Comparison of ENCODE assay signal across 14 cellular contexts in the genomic region with DNA sequence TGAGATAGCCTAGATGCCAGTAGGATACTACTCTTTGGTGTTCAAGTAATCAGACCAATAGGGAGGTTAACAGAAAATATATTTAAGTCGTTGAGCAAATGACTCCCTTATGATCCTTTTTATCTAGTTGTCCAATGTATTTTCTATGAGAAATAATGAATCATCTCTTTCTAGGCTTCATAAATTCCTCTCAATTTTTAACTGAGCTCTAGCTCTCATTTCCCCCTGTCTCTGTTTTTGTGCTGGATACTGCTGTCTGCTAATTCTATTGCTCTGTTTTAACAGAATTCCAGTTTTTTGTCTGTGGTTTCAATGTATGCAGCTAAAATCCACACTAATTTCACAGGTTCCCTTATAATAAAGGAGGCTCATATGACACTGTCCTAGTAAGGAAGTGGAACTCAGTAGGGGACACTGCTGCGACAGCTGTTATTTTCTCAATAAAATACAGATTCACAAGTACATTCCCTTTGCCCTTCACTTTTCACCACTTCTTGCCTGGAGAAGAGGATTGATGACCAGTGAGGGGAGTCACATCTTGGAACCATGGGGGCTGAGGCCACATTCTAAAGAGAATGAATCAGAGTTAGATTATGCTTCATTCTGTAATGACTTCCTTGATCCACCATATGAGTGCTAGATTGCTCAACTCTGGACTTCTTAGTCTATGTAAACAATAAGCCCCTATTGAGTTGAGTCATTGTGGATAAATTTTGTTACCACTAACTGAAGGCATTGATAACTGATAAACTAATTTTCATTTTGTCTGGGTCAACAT.
A peak's percentile ranks its signal among the peaks of the same experiment; 100 is the strongest.
DNase-seq lines count a peak whose midpoint lies in the region; FAIRE-seq and TF ChIP-seq lines count a peak whose summit lies in the region.
"Had no signal": no experiment of that assay in that cellular context is flagged by ENCODE, and none has a peak within 500 bp of the region (broad histone marks: within the 10 kb centered on the region; RNA-seq: fewer than 3 reads in every experiment).

No MANE protein-coding gene starts in this region.

- TF ChIP-seq POLR2A in H54 (IDR thresholded peaks at IDR 0.05; ENCODE audit: low read depth, low read length) (no peak), suprapubic skin (IDR thresholded peaks at IDR 0.05) (no peak)

- H3K36me3 Mint-ChIP-seq in progenitor cell of endocrine pancreas (ENCODE audit: insufficient read depth) (no peaks in the 10 kb centered on the region), type B pancreatic cell (no peaks in the 10 kb centered on the region)

- H3K9me3 Mint-ChIP-seq in progenitor cell of endocrine pancreas (ENCODE audit: low read depth) (no peaks in the 10 kb centered on the region), type B pancreatic cell (no peaks in the 10 kb centered on the region)

- DNase-seq in 8988T (peak; percentile 18), H54 (ENCODE audit: insufficient read length, low spot score) (peak; percentile 25), SK-N-MC (ENCODE audit: low read depth, low spot score) (no peak), fibroblast of the conjunctiva (ENCODE audit: low read depth) (peak; percentile 54), progenitor cell of endocrine pancreas (ENCODE audit: low spot score, unreplicated experiment) (no peak), type B pancreatic cell (ENCODE audit: extremely low spot score, unreplicated experiment) (no peak), anterior cingulate cortex (lab: John Stamatoyannopoulos, UW) (no peak), suprapubic skin (ENCODE audit: low spot score in 2 of 2) (no peak)
- DNase-seq: activated CD4-positive, alpha-beta T cell treated with anti-CD3 and anti-CD28 coated beads, Interleukin-2, amount 50 U/mL, for 4 hours; NCI-H2081 treated with DMSO at 0.1 percent for 48 hours; pancreas had no signal

- no peaks in the 10 kb centered on the region for H3K27me3 ChIP-seq in suprapubic skin
- H3K27me3 ChIP-seq: ascending aorta, pancreas had no signal

- TF ChIP-seq CTCF in progenitor cell of endocrine pancreas (IDR thresholded peaks at IDR 0.05; ENCODE audit: unreplicated experiment), result no peak
- TF ChIP-seq CTCF in type B pancreatic cell (conservative IDR thresholded peaks at IDR 0.05), result no peak
- no peak for TF ChIP-seq CTCF in suprapubic skin (IDR thresholded peaks at IDR 0.05)

- H3K4me3 ChIP-seq in SK-N-MC (no peak overlapping the region), suprapubic skin (no peak overlapping the region)
- H3K4me3 ChIP-seq: ascending aorta, pancreas had no signal

- H3K27ac ChIP-seq in SK-N-MC (peak overlapping the region; percentile 40; the same call in 1 of the 2 replicates), suprapubic skin (no peak overlapping the region)
- H3K27ac ChIP-seq: ascending aorta, C4-2B, pancreas had no signal

- H3K27me3 Mint-ChIP-seq in progenitor cell of endocrine pancreas (no peaks in the 10 kb centered on the region), type B pancreatic cell (no peaks in the 10 kb centered on the region)

- no peaks in the 10 kb centered on the region for H3K36me3 ChIP-seq in SK-N-MC (ENCODE audit: insufficient read depth, low read length)
- no peaks in the 10 kb centered on the region for H3K36me3 ChIP-seq in suprapubic skin
- H3K36me3 ChIP-seq: ascending aorta, pancreas had no signal

- H3K27ac Mint-ChIP-seq in progenitor cell of endocrine pancreas (no peak overlapping the region), type B pancreatic cell (no peak overlapping the region)

- H3K9ac ChIP-seq in SK-N-MC (ENCODE audit: insufficient read length), result no peak overlapping the region

- FAIRE-seq in H54 (lab: Jason Lieb, UNC), result peak; percentile 96
- FAIRE-seq: H1, pancreas had no signal

- WGBS in suprapubic skin, result 80% methylated on average over 2 of the region's 2 CpGs

- no peak for TF ChIP-seq EP300 in suprapubic skin (IDR thresholded peaks at IDR 0.05)

- no peaks in the 10 kb centered on the region for H3K4me1 ChIP-seq in suprapubic skin
- H3K4me1 ChIP-seq: ascending aorta, pancreas had no signal

- no peaks in the 10 kb centered on the region for H3K4me1 Mint-ChIP-seq in progenitor cell of endocrine pancreas (ENCODE audit: low read depth)
- H3K4me1 Mint-ChIP-seq in type B pancreatic cell (ENCODE audit: unreplicated experiment), result peaks cover 7% of the 10 kb centered on the region

- no peak overlapping the region for H3K4me3 Mint-ChIP-seq in progenitor cell of endocrine pancreas (ENCODE audit: low read depth)
- no peak overlapping the region for H3K4me3 Mint-ChIP-seq in type B pancreatic cell

- no peaks in the 10 kb centered on the region for H3K9me3 ChIP-seq in SK-N-MC (ENCODE audit: low read depth, low read length)
- no peaks in the 10 kb centered on the region for H3K9me3 ChIP-seq in suprapubic skin
- H3K9me3 ChIP-seq: ascending aorta, pancreas had no signal

Comparison
In these comparisons a context has a peak if more than half of its experiments do, and no peak if none do; other contexts are left out.
1. DNase-seq: peak in 8988T (single experiment), H54 (single experiment) and fibroblast of the conjunctiva (single experiment); none in SK-N-MC (single experiment), progenitor cell of endocrine pancreas (single experiment), type B pancreatic cell (single experiment), anterior cingulate cortex (0 of 58) and suprapubic skin (0 of 2).